In genomic region chr10:89378006-89378627, GRCh38 we compare ENCODE assay signal across 25 cellular contexts. TPM values are rescaled to one million over a fixed set of nuclear protein-coding genes. Genes with fewer than 3 reads are reported as not detected.
"Had no signal": no experiment of that assay in that cellular context is flagged by ENCODE, and none has a peak within 500 bp of the region (broad histone marks: within the 10 kb centered on the region; RNA-seq: fewer than 3 reads in every experiment).

IFIT1B (plus strand) TSS chr10:89378056; CDS start chr10:89378136, 80 bp downstream.

- H3K4me3 Mint-ChIP-seq: activated CD4-positive, alpha-beta memory T cell treated with anti-CD3 and anti-CD28 coated beads, Interleukin-2, amount 10 ng/mL, durations not matched to agents 7 days and 5 days; activated CD8-positive, alpha-beta memory T cell treated with anti-CD3 and anti-CD28 coated beads, Interleukin-2, amount 10 ng/mL, durations not matched to agents 7 days and 5 days; activated naive CD8-positive, alpha-beta T cell treated with anti-CD3 and anti-CD28 coated beads for 36 hours had no signal

- H3K27ac Mint-ChIP-seq: activated CD4-positive, alpha-beta memory T cell treated with anti-CD3 and anti-CD28 coated beads, Interleukin-2, amount 10 ng/mL, durations not matched to agents 7 days and 5 days; activated CD8-positive, alpha-beta memory T cell treated with anti-CD3 and anti-CD28 coated beads, Interleukin-2, amount 10 ng/mL, durations not matched to agents 7 days and 5 days; activated naive CD8-positive, alpha-beta T cell treated with anti-CD3 and anti-CD28 coated beads for 36 hours; progenitor cell of endocrine pancreas had no signal

- H3K4me3 ChIP-seq: cardiac muscle cell, esophagus squamous epithelium, heart right ventricle, tibial artery had no signal

- ATAC-seq: activated CD8-positive, alpha-beta memory T cell treated with anti-CD3 and anti-CD28 coated beads, Interleukin-2, amount 10 ng/mL, durations not matched to agents 7 days and 5 days; heart right ventricle; left colon; stimulated activated naive CD8-positive, alpha-beta T cell treated with anti-CD3 and anti-CD28 coated beads, Interleukin-15, Interleukin-2, amounts not matched to agents 100 U/mL and 50 U/mL, for 24 hours had no signal

- H3K27ac ChIP-seq: cardiac muscle cell, esophagus squamous epithelium, heart right ventricle, tibial artery had no signal

- H3K27me3 ChIP-seq: cardiac muscle cell, esophagus squamous epithelium, heart right ventricle, tibial artery had no signal

- H3K9me3 Mint-ChIP-seq: activated CD4-positive, alpha-beta memory T cell treated with anti-CD3 and anti-CD28 coated beads, Interleukin-2, amount 10 ng/mL, durations not matched to agents 7 days and 5 days; activated naive CD8-positive, alpha-beta T cell treated with anti-CD3 and anti-CD28 coated beads for 36 hours had no signal

- H3K36me3 Mint-ChIP-seq: activated CD8-positive, alpha-beta memory T cell treated with anti-CD3 and anti-CD28 coated beads, Interleukin-2, amount 10 ng/mL, durations not matched to agents 7 days and 5 days; activated naive CD8-positive, alpha-beta T cell treated with anti-CD3 and anti-CD28 coated beads for 36 hours had no signal

- H3K36me3 ChIP-seq: cardiac muscle cell, esophagus squamous epithelium, heart right ventricle, tibial artery had no signal

- DNase-seq: activated CD4-positive, alpha-beta memory T cell treated with anti-CD3 and anti-CD28 coated beads, Interleukin-2, amount 10 ng/mL, durations not matched to agents 7 days and 5 days; activated CD4-positive, alpha-beta T cell treated with anti-CD3 and anti-CD28 coated beads for 48 hours; activated CD4-positive, CD25-positive, alpha-beta regulatory T cell; activated CD8-positive, alpha-beta memory T cell treated with anti-CD3 and anti-CD28 coated beads, Interleukin-2, amount 10 ng/mL, durations not matched to agents 7 days and 5 days; activated naive CD8-positive, alpha-beta T cell treated with anti-CD3 and anti-CD28 coated beads for 36 hours; amniotic stem cell; dermis blood vessel endothelial cell; effector memory CD4-positive, alpha-beta T cell; esophagus squamous epithelium; heart right ventricle; islet precursor cell; left colon; occipital lobe; stimulated activated CD4-positive, alpha-beta T cell treated with anti-CD3 and anti-CD28 coated beads, Interleukin-12 subunit alpha, Interleukin-12 subunit beta, amount 100 ng/mL, for 4 hours; stimulated activated CD4-positive, alpha-beta T cell treated with anti-CD3 and anti-CD28 coated beads, Interleukin-1b, Interleukin-23, amount 100 ng/mL, for 48 hours; stimulated activated naive CD8-positive, alpha-beta T cell treated with anti-CD3 and anti-CD28 coated beads, Interleukin-15, Interleukin-2, amounts not matched to agents 100 U/mL and 50 U/mL, for 24 hours; substantia nigra; tibial artery had no signal

- H3K27me3 Mint-ChIP-seq: activated naive CD8-positive, alpha-beta T cell treated with anti-CD3 and anti-CD28 coated beads for 36 hours had no signal

- H3K9me3 ChIP-seq: esophagus squamous epithelium, heart right ventricle, tibial artery had no signal

RNA-seq across cellular contexts. Expression of gene IFIT1B, which starts in this region (rescaled TPM):
- total RNA-seq: activated naive CD8-positive, alpha-beta T cell treated with anti-CD3 and anti-CD28 coated beads for 36 hours; cardiac muscle cell; chondrocyte; dermis blood vessel endothelial cell; endothelial cell of umbilical vein; esophagus squamous epithelium; left colon; lung microvascular endothelial cell; myocyte; progenitor cell of endocrine pancreas had no signal
- polyA plus RNA-seq: endothelial cell of umbilical vein, heart right ventricle, neural cell had no signal
